22 cellular contexts compared by ENCODE assay signal in genomic region chr16:88698694-88699045, GRCh38. TPM values are rescaled to one million over a fixed set of nuclear protein-coding genes. Genes with fewer than 3 reads are reported as not detected.
"Had no signal": no experiment of that assay in that cellular context is flagged by ENCODE, and none has a peak within 500 bp of the region (broad histone marks: within the 10 kb centered on the region; RNA-seq: fewer than 3 reads in every experiment).

No MANE protein-coding gene starts in this region.

- H3K27me3 ChIP-seq: body of pancreas, right atrium auricular region, tibial nerve, uterus had no signal

- H3K27ac Mint-ChIP-seq: activated naive CD4-positive, alpha-beta T cell treated with anti-CD3 and anti-CD28 coated beads, Interleukin-2, amount 50 U/mL, for 72 hours; activated T-cell treated with anti-CD3 and anti-CD28 coated beads, Interleukin-2, amount 50 U/mL, for 72 hours; endodermal cell; stimulated activated naive CD8-positive, alpha-beta T cell treated with anti-CD3 and anti-CD28 coated beads, Interleukin-15, Interleukin-2, amounts not matched to agents 100 ng/mL and 50 ng/mL, for 24 hours had no signal

- ATAC-seq: activated naive CD4-positive, alpha-beta T cell treated with anti-CD3 and anti-CD28 coated beads, Interleukin-2, amount 50 U/mL, for 72 hours; activated T-cell treated with anti-CD3 and anti-CD28 coated beads, Interleukin-2, amount 50 U/mL, for 72 hours; body of pancreas; left colon had no signal

- H3K4me3 Mint-ChIP-seq: endodermal cell; stimulated activated naive CD8-positive, alpha-beta T cell treated with anti-CD3 and anti-CD28 coated beads, Interleukin-15, Interleukin-2, amounts not matched to agents 100 ng/mL and 50 ng/mL, for 24 hours had no signal

- H3K9me3 ChIP-seq: body of pancreas, prostate gland, right atrium auricular region, tibial nerve, uterus had no signal

- H3K27ac ChIP-seq: body of pancreas, epithelial cell of prostate, foreskin keratinocyte, prostate gland, right atrium auricular region, tibial nerve, uterus had no signal

- H3K4me1 ChIP-seq: foreskin keratinocyte, prostate gland, uterus had no signal

- H3K4me1 Mint-ChIP-seq: endodermal cell had no signal

- H3K36me3 ChIP-seq: prostate gland, uterus had no signal

- DNase-seq: activated gamma-delta T cell; activated T-cell treated with anti-CD3 and anti-CD28 coated beads, Interleukin-2, amount 50 U/mL, for 72 hours; amygdala; foreskin keratinocyte; glutamatergic neuron; hippocampal formation; islet precursor cell; left colon; midbrain; uterus had no signal

- H3K9me3 Mint-ChIP-seq: activated naive CD4-positive, alpha-beta T cell treated with anti-CD3 and anti-CD28 coated beads, Interleukin-2, amount 50 U/mL, for 72 hours; activated T-cell treated with anti-CD3 and anti-CD28 coated beads, Interleukin-2, amount 50 U/mL, for 72 hours; endodermal cell; stimulated activated naive CD8-positive, alpha-beta T cell treated with anti-CD3 and anti-CD28 coated beads, Interleukin-15, Interleukin-2, amounts not matched to agents 100 ng/mL and 50 ng/mL, for 24 hours had no signal

- H3K4me3 ChIP-seq: body of pancreas, lung, prostate gland, right atrium auricular region, tibial nerve, uterus had no signal

- H3K27me3 Mint-ChIP-seq: stimulated activated naive CD8-positive, alpha-beta T cell treated with anti-CD3 and anti-CD28 coated beads, Interleukin-15, Interleukin-2, amounts not matched to agents 100 ng/mL and 50 ng/mL, for 24 hours had no signal

RNA-seq across cellular contexts. Expression of gene SNAI3, which starts 12.4 kb away (rescaled TPM):
- total RNA-seq: foreskin keratinocyte, osteoblast had no signal
- polyA plus RNA-seq: fibroblast of lung, neural cell had no signal
